ENCODE assay signal across 24 cellular contexts in the genomic region with DNA sequence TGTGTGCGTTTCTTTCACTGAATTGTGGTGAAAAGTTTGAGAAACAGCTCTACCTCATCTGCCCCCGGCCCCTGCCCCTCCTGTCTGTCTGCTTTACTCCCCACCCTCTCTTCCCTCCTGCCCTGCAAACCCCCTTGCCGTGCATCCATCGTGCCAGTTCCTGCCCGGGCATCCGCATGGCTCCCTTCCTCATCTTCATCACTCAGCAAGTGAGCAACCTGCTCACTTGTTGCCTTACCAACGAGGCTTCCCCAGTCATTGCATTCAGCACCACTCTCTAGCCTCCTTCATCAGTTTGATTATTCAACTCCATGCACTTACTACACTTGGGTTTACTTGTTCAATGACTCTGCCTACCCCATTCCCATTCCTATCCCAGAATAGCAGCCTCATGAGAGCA. TPM values are rescaled to one million over a fixed set of nuclear protein-coding genes. Genes with fewer than 3 reads are reported as not detected.
DNase-seq lines count a peak whose midpoint lies in the region; ATAC-seq, FAIRE-seq and TF ChIP-seq lines count a peak whose summit lies in the region.
"Had no signal": no experiment of that assay in that cellular context is flagged by ENCODE, and none has a peak within 500 bp of the region (broad histone marks: within the 10 kb centered on the region; RNA-seq: fewer than 3 reads in every experiment).

No MANE protein-coding gene starts in this region.

- CTCF ChIA-PET in A549 (lab: Yijun Ruan, JAX) = no interaction called here
- CTCF ChIA-PET in HEK293 (lab: Yijun Ruan, JAX) = no interaction called here
- CTCF ChIA-PET in activated CD8-positive, alpha-beta memory T cell treated with anti-CD3 and anti-CD28 coated beads, Interleukin-2, amount 10 ng/mL, durations not matched to agents 7 days and 5 days (lab: Charles Lee) = interaction anchor here (1.3 kb wide), 1 partner anchor 12 kb away, joined by 3 read pairs; no protein-coding TSS in a partner anchor

- POLR2A ChIA-PET in A549 (lab: Yijun Ruan, JAX) (no interaction called here), HEK293 (lab: Yijun Ruan, JAX) (no interaction called here)

- H3K27me3 Mint-ChIP-seq in osteocyte (ENCODE audit: unreplicated experiment) = peaks cover 54% of the 10 kb centered on the region
- peaks cover 42% of the 10 kb centered on the region for H3K27me3 Mint-ChIP-seq in activated CD8-positive, alpha-beta memory T cell treated with anti-CD3 and anti-CD28 coated beads, Interleukin-2, amount 10 ng/mL, durations not matched to agents 7 days and 5 days
- peaks cover 36 to 37% of the 10 kb centered on the region in 2 donors for H3K27me3 Mint-ChIP-seq in stimulated activated naive B cell treated with anti-CD40 and anti-IgM and Interleukin-4, amounts not matched to agents 10 μg/mL and 1 μg/mL and 100 μg/mL, for 72 hours
- H3K27me3 Mint-ChIP-seq: CD4-positive, alpha-beta T cell had no signal

- TF ChIP-seq EP300 in A549 (IDR thresholded peaks at IDR 0.05) = no peak

- H3K9ac ChIP-seq in MM.1S (ENCODE audit: low read length) = no peak overlapping the region
- H3K9ac ChIP-seq: BLaER1 treated with 17β-estradiol and CSF1 and Interleukin-3, amounts not matched to agents 10 nM and 100 nM had no signal

- H3K36me3 Mint-ChIP-seq in osteocyte (ENCODE audit: unreplicated experiment) = no peaks in the 10 kb centered on the region
- H3K36me3 Mint-ChIP-seq in activated CD8-positive, alpha-beta memory T cell treated with anti-CD3 and anti-CD28 coated beads, Interleukin-2, amount 10 ng/mL, durations not matched to agents 7 days and 5 days = peaks cover 2% of the 10 kb centered on the region
- H3K36me3 Mint-ChIP-seq in stimulated activated naive B cell treated with anti-CD40 and anti-IgM and Interleukin-4, amounts not matched to agents 10 μg/mL and 1 μg/mL and 100 μg/mL, for 72 hours = peaks cover 5% of the 10 kb centered on the region in 2 donors
- H3K36me3 Mint-ChIP-seq: CD8-positive, alpha-beta T cell had no signal

- H3K9me3 Mint-ChIP-seq in osteocyte (ENCODE audit: unreplicated experiment) = peaks cover 6% of the 10 kb centered on the region
- H3K9me3 Mint-ChIP-seq in activated CD8-positive, alpha-beta memory T cell treated with anti-CD3 and anti-CD28 coated beads, Interleukin-2, amount 10 ng/mL, durations not matched to agents 7 days and 5 days (ENCODE audit: low read depth) = peaks cover 6% of the 10 kb centered on the region
- H3K9me3 Mint-ChIP-seq in stimulated activated naive B cell treated with anti-CD40 and anti-IgM and Interleukin-4, amounts not matched to agents 10 μg/mL and 1 μg/mL and 100 μg/mL, for 72 hours = peaks cover 8 to 13% of the 10 kb centered on the region in 2 donors

- H3K4me3 Mint-ChIP-seq in osteocyte (ENCODE audit: unreplicated experiment) = no peak overlapping the region
- H3K4me3 Mint-ChIP-seq in activated CD8-positive, alpha-beta memory T cell treated with anti-CD3 and anti-CD28 coated beads, Interleukin-2, amount 10 ng/mL, durations not matched to agents 7 days and 5 days = no peak overlapping the region
- no peak overlapping the region for H3K4me3 Mint-ChIP-seq in stimulated activated naive B cell treated with anti-CD40 and anti-IgM and Interleukin-4, amounts not matched to agents 10 μg/mL and 1 μg/mL and 100 μg/mL, for 72 hours
- H3K4me3 Mint-ChIP-seq: B cell; CD4-positive, alpha-beta T cell; CD8-positive, alpha-beta T cell had no signal

- 36% methylated on average over 7 of the region's 7 CpGs for WGBS in A549 (ENCODE audit: missing lambda C conversion rate)
- 70 to 82% methylated on average over 7 of the region's 7 CpGs for WGBS in lung, 2 donors

- peaks cover 16% of the 10 kb centered on the region; the same call in 1 of the 3 replicates for H3K9me3 ChIP-seq in A549
- H3K9me3 ChIP-seq in HEK293 (ENCODE audit: control insufficient read depth, insufficient read depth, low read depth, low read length) = no peaks in the 10 kb centered on the region
- peaks cover 0 to 17% of the 10 kb centered on the region in 2 donors for H3K9me3 ChIP-seq in lung (ENCODE audit: control insufficient read depth in 2 of 2, insufficient read depth in 1 of 2, low read length in 1 of 2)
- no peaks in the 10 kb centered on the region for H3K9me3 ChIP-seq in MM.1S (replicated peaks; ENCODE audit: insufficient read depth, low read length)

- TF ChIP-seq POLR2A in A549 (IDR thresholded peaks at IDR 0.05; ENCODE audit: low read length) = no peak

- no peaks in the 10 kb centered on the region for H3K79me2 ChIP-seq in MM.1S (ENCODE audit: low read length)

- ATAC-seq in A549 = peak in 1 of 2 experiments; percentile 33; a peak in 1 of 6 replicates
- no peak for ATAC-seq in lung (ENCODE audit: insufficient read depth, low FRiP score)
- no peak for ATAC-seq in GM19397 (IDR thresholded peaks at IDR 0.05; ENCODE audit: unreplicated experiment)
- ATAC-seq in activated CD8-positive, alpha-beta memory T cell treated with anti-CD3 and anti-CD28 coated beads, Interleukin-2, amount 10 ng/mL, durations not matched to agents 7 days and 5 days = no peak
- ATAC-seq in stimulated activated naive B cell treated with anti-CD40 and anti-IgM and Interleukin-4, amounts not matched to agents 10 μg/mL and 1 μg/mL and 100 μg/mL, for 72 hours (replicated peaks) = no peak
- ATAC-seq: CD8-positive, alpha-beta T cell had no signal

- TF ChIP-seq RAD21 in A549 (conservative IDR thresholded peaks at IDR 0.05 in 1 of 2, IDR thresholded peaks at IDR 0.05 in 1 of 2) = no peak

- no peaks in the 10 kb centered on the region for H3F3A ChIP-seq in MM.1S (ENCODE audit: insufficient read depth, low read length)

- no peaks in the 10 kb centered on the region for H3K4me1 ChIP-seq in A549
- no peaks in the 10 kb centered on the region for H3K4me1 ChIP-seq in HEK293 (ENCODE audit: control insufficient read depth, insufficient read depth, low read length)
- H3K4me1 ChIP-seq in lung (ENCODE audit: control insufficient read depth in 2 of 2, insufficient read depth in 2 of 2, low read length in 2 of 2) = no peaks in the 10 kb centered on the region
- no peaks in the 10 kb centered on the region for H3K4me1 ChIP-seq in MM.1S (ENCODE audit: low read length)
- H3K4me1 ChIP-seq: BLaER1 treated with 17β-estradiol and CSF1 and Interleukin-3, amounts not matched to agents 10 nM and 100 nM; Caco-2 had no signal

- H3K9me2 ChIP-seq in MM.1S (replicated peaks; ENCODE audit: insufficient read depth, low read length) = no peaks in the 10 kb centered on the region

- no peak overlapping the region for H3K4me2 ChIP-seq in A549
- H3K4me2 ChIP-seq in MM.1S (ENCODE audit: low read depth, low read length) = no peak overlapping the region
- H3K4me2 ChIP-seq: BLaER1 treated with 17β-estradiol and CSF1 and Interleukin-3, amounts not matched to agents 10 nM and 100 nM had no signal

- no peak for DNase-seq in A549 (ENCODE audit: low read depth in 1 of 2, low spot score in 1 of 2)
- DNase-seq in lung (ENCODE audit: low spot score) = peak; percentile 20
- peak; percentile 60 for DNase-seq in osteocyte (ENCODE audit: extremely low spot score, unreplicated experiment)
- no peak for DNase-seq in MM.1S
- DNase-seq in activated CD8-positive, alpha-beta memory T cell treated with anti-CD3 and anti-CD28 coated beads, Interleukin-2, amount 10 ng/mL, durations not matched to agents 7 days and 5 days = no peak
- DNase-seq in stimulated activated naive B cell treated with anti-CD40 and anti-IgM and Interleukin-4, amounts not matched to agents 10 μg/mL and 1 μg/mL and 100 μg/mL, for 72 hours = no peak
- DNase-seq: 8988T; AML-193; Caco-2; Calu3; CD4-positive, alpha-beta T cell; DMS79 treated with DMSO at 0.1 percent for 48 hours; GF-D8 had no signal

- no peak overlapping the region for H2AFZ ChIP-seq in MM.1S (ENCODE audit: low read length)

- FAIRE-seq in A549 (lab: Jason Lieb, UNC) = peak; percentile 70
- FAIRE-seq: A204.1, D721Med, G401.6, GM12891, GM19239 had no signal

- no peaks in the 10 kb centered on the region for H3K36me3 ChIP-seq in HEK293 (ENCODE audit: control insufficient read depth in 2 of 2, insufficient read depth in 1 of 2, low read length in 2 of 2)
- H3K36me3 ChIP-seq in lung (ENCODE audit: control insufficient read depth in 2 of 2, insufficient read depth in 2 of 2, low read length in 2 of 2) = no peaks in the 10 kb centered on the region
- no peaks in the 10 kb centered on the region for H3K36me3 ChIP-seq in MM.1S (replicated peaks; ENCODE audit: insufficient read depth, low read length)
- H3K36me3 ChIP-seq: BLaER1 treated with 17β-estradiol and CSF1 and Interleukin-3, amounts not matched to agents 10 nM and 100 nM had no signal

- TF ChIP-seq CTCF in A549 (IDR thresholded peaks at IDR 0.05) = no peak
- no peak for TF ChIP-seq CTCF in HEK293 (tag by site-specific recombination; IDR thresholded peaks at IDR 0.05)
- no peak for TF ChIP-seq CTCF in lung (IDR thresholded peaks at IDR 0.05; ENCODE audit: control extremely low read depth, extremely low read depth)
- TF ChIP-seq CTCF in osteocyte (IDR thresholded peaks at IDR 0.05) = no peak
- TF ChIP-seq CTCF in MM.1S (IDR thresholded peaks at IDR 0.05; ENCODE audit: low read length) = no peak

- no peaks in the 10 kb centered on the region for H3K4me1 Mint-ChIP-seq in osteocyte (ENCODE audit: unreplicated experiment)
- H3K4me1 Mint-ChIP-seq in activated CD8-positive, alpha-beta memory T cell treated with anti-CD3 and anti-CD28 coated beads, Interleukin-2, amount 10 ng/mL, durations not matched to agents 7 days and 5 days = no peaks in the 10 kb centered on the region
- H3K4me1 Mint-ChIP-seq in stimulated activated naive B cell treated with anti-CD40 and anti-IgM and Interleukin-4, amounts not matched to agents 10 μg/mL and 1 μg/mL and 100 μg/mL, for 72 hours = no peaks in the 10 kb centered on the region
- H3K4me1 Mint-ChIP-seq: B cell had no signal

- H3K4me3 ChIP-seq in A549 (no peak overlapping the region), HEK293 (ENCODE audit: low read depth, low read length) (no peak overlapping the region), lung (no peak overlapping the region), MM.1S (ENCODE audit: low read length) (no peak overlapping the region)
- H3K4me3 ChIP-seq: BLaER1 treated with 17β-estradiol and CSF1 and Interleukin-3, amounts not matched to agents 10 nM and 100 nM had no signal

- H3K27ac ChIP-seq in A549 = no peak overlapping the region
- no peak overlapping the region for H3K27ac ChIP-seq in HEK293 (ENCODE audit: extremely low read depth, low read depth, low read length)
- no peak overlapping the region for H3K27ac ChIP-seq in lung (ENCODE audit: low read depth in 1 of 2, low read length in 1 of 2)
- no peak overlapping the region for H3K27ac ChIP-seq in MM.1S (ENCODE audit: low read length)
- H3K27ac ChIP-seq: BLaER1 treated with 17β-estradiol and CSF1 and Interleukin-3, amounts not matched to agents 10 nM and 100 nM; C4-2B had no signal

- H3K27me3 ChIP-seq in lung (ENCODE audit: control insufficient read depth, insufficient read depth) (no peaks in the 10 kb centered on the region), MM.1S (replicated peaks; ENCODE audit: insufficient read depth, low read length) (peaks cover 35% of the 10 kb centered on the region; the same call in 1 of the 2 replicates)
- H3K27me3 ChIP-seq: BLaER1 treated with 17β-estradiol and CSF1 and Interleukin-3, amounts not matched to agents 10 nM and 100 nM had no signal

- no peak overlapping the region for H3K27ac Mint-ChIP-seq in osteocyte (ENCODE audit: unreplicated experiment)
- H3K27ac Mint-ChIP-seq in activated CD8-positive, alpha-beta memory T cell treated with anti-CD3 and anti-CD28 coated beads, Interleukin-2, amount 10 ng/mL, durations not matched to agents 7 days and 5 days = no peak overlapping the region
- no peak overlapping the region for H3K27ac Mint-ChIP-seq in stimulated activated naive B cell treated with anti-CD40 and anti-IgM and Interleukin-4, amounts not matched to agents 10 μg/mL and 1 μg/mL and 100 μg/mL, for 72 hours
- H3K27ac Mint-ChIP-seq: B cell; CD4-positive, alpha-beta T cell; CD8-positive, alpha-beta T cell had no signal

- H4K20me1 ChIP-seq in MM.1S (ENCODE audit: insufficient read depth, low read length) = no peaks in the 10 kb centered on the region
- H4K20me1 ChIP-seq: BLaER1 treated with 17β-estradiol and CSF1 and Interleukin-3, amounts not matched to agents 10 nM and 100 nM had no signal

RNA-seq across cellular contexts. Expression of a gene that starts 34.8 kb away (rescaled TPM):
- polyA plus RNA-seq in A549 (2011; rRNA removed) (0.57 and 1.0 TPM in 2 replicates), A549 (2017; fragmentation: RNase III; extraction: RNeasy Plus Mini Kit Qiagen cat#74134 plus additional on column Dnase treatment) (0.36 to 0.45 TPM (median 0.44 TPM) in 3 replicates), lung (1 to 10 TPM in 1 of 2 donors, under 1 TPM in 1; 0.91 to 1.5 TPM)
- 0.25 and 0.27 TPM in 2 replicates for polyA plus RNA-seq in A549 (2012; cell fraction: cytosol; rRNA removed)
- polyA plus RNA-seq in A549 (2012; cell fraction: nucleus; rRNA removed) = 0.43 and 0.62 TPM in 2 replicates
- polyA minus RNA-seq in A549 (2011; rRNA and poly(A)+ RNA removed) = 1.7 and 3.0 TPM in 2 replicates
- total RNA-seq in lung (10 to 100 TPM in 1 of 2 donors, 1 to 10 TPM in 1; 7.2 to 41.7 TPM), osteocyte (16.5 and 19.4 TPM in 2 replicates)
- total RNA-seq in activated CD8-positive, alpha-beta memory T cell treated with anti-CD3 and anti-CD28 coated beads, Interleukin-2, amount 10 ng/mL, durations not matched to agents 7 days and 5 days = 1 to 10 TPM in 1 of 2 experiments, under 1 TPM in 1; 0.09 to 3.7 TPM
- total RNA-seq: Calu3 had no signal

Comparison
In these comparisons a context has a peak if more than half of its experiments do, and no peak if none do; other contexts are left out.
1. DNase-seq: peak in lung (single experiment) and osteocyte (single experiment); none in A549 (0 of 2), MM.1S (single experiment), activated CD8-positive, alpha-beta memory T cell treated with anti-CD3 and anti-CD28 coated beads, Interleukin-2, amount 10 ng/mL, durations not matched to agents 7 days and 5 days (single experiment) and stimulated activated naive B cell treated with anti-CD40 and anti-IgM and Interleukin-4, amounts not matched to agents 10 μg/mL and 1 μg/mL and 100 μg/mL, for 72 hours (single experiment).